Comparison of ENCODE assay signal across 8 cellular contexts in the genomic region with DNA sequence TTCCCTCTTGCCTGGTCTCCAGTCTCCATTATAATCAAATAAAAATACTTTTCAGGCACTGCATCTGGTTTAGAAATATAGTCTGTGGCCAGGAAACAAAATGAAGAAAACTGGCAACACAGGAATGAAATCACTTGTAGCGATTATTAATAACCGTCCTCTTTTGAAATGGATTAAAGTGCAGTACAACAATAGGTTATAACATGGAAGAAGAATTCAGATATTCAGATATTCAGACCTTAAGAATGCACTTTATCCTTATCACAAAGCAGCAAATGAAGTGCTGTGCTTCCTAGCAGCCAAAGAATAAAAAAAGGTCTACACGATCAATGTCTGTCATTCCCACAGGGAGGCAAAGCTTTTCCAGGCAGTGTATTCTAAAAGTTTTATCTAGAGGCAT.
"Had no signal": no experiment of that assay in that cellular context is flagged by ENCODE, and none has a peak within 500 bp of the region (broad histone marks: within the 10 kb centered on the region; RNA-seq: fewer than 3 reads in every experiment).

No MANE protein-coding gene starts in this region.

- H2AFZ ChIP-seq: GM23338 had no signal

- H3K27ac Mint-ChIP-seq: GM23338, H9, IgD-negative memory B cell had no signal

- FAIRE-seq: H1, H54, HepG2 had no signal

- H3K4me3 ChIP-seq: GM23338 had no signal

- ATAC-seq: GM23338, HepG2 had no signal

- H3K4me3 Mint-ChIP-seq: GM23338, H9, IgD-negative memory B cell had no signal

- H3K27me3 Mint-ChIP-seq: IgD-negative memory B cell had no signal

- H3K4me1 Mint-ChIP-seq: IgD-negative memory B cell had no signal

- H3K9me3 Mint-ChIP-seq: GM23338, H9 had no signal

- H3K27ac ChIP-seq: HL-60 had no signal

- H3K4me2 ChIP-seq: GM23338 had no signal

- DNase-seq: H9, HCEC 1CT had no signal
